Comparison of ENCODE assay signal across 9 cellular contexts in the genomic region with DNA sequence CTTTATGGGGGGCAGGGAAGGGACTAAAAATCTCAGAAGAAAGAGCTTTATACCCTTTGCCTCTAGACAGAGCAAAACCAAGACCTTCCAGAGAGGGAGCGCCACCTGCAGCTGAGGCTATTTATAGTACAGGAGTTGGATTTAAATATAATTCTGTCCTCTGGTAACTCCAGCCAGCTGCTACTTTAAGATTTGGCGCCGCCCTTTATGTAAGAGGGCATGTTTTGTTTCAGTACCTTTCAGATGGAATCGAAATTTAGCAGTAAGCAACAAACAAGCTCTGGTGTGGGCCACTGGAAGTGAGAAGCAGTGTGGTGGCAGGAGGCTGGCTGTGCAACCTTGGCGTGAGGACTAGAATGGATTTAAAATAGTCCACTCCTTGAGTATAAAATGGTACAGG. TPM values are rescaled to one million over a fixed set of nuclear protein-coding genes. Genes with fewer than 3 reads are reported as not detected.
A peak's percentile ranks its signal among the peaks of the same experiment; 100 is the strongest.
DNase-seq lines count a peak whose midpoint lies in the region; ATAC-seq, FAIRE-seq and TF ChIP-seq lines count a peak whose summit lies in the region.
"Had no signal": no experiment of that assay in that cellular context is flagged by ENCODE, and none has a peak within 500 bp of the region (broad histone marks: within the 10 kb centered on the region; RNA-seq: fewer than 3 reads in every experiment).

No MANE protein-coding gene starts in this region.

- H3K14ac ChIP-seq in H9 (ENCODE audit: insufficient read depth, low read length) (no peak overlapping the region), H1 (ENCODE audit: insufficient read length) (no peak overlapping the region)

- H3K4me3 Mint-ChIP-seq in H9: no peak overlapping the region
- H3K4me3 Mint-ChIP-seq: activated naive CD4-positive, alpha-beta T cell treated with anti-CD3 and anti-CD28 coated beads, Interleukin-2, amount 50 U/mL, for 24 hours had no signal

- no peak overlapping the region for H3T11ph ChIP-seq in H9 (ENCODE audit: low read length)

- no peak overlapping the region for H3K27ac ChIP-seq in H9 (ENCODE audit: insufficient read length, low read depth, low read length)
- no peak overlapping the region for H3K27ac ChIP-seq in H1 (ENCODE audit: low read depth, low read length)
- no peak overlapping the region for H3K27ac ChIP-seq in pancreas
- no peak overlapping the region for H3K27ac ChIP-seq in vagina
- H3K27ac ChIP-seq in suprapubic skin: no peak overlapping the region

- H3K36me3 ChIP-seq in H1 (ENCODE audit: control insufficient read depth in 2 of 4, insufficient read depth in 4 of 4, low read length in 3 of 4) (no peaks in the 10 kb centered on the region), pancreas (no peaks in the 10 kb centered on the region), vagina (no peaks in the 10 kb centered on the region), suprapubic skin (no peaks in the 10 kb centered on the region)

- H4K91ac ChIP-seq in H9 (ENCODE audit: insufficient read length, low read depth, low read length): no peak overlapping the region
- no peak overlapping the region for H4K91ac ChIP-seq in H1 (replicated peaks; ENCODE audit: insufficient read length, low read length)

- H3K18ac ChIP-seq in H9 (ENCODE audit: insufficient read length, low read depth, low read length) (no peak overlapping the region), H1 (ENCODE audit: extremely low read depth, low read length) (no peak overlapping the region)

- H3K4me3 ChIP-seq in AG09309 (ENCODE audit: control insufficient read depth, low read depth, low read length) (no peak overlapping the region), H1 (ENCODE audit: extremely low read depth in 1 of 4, insufficient read depth in 2 of 4, low read depth in 3 of 4, low read length in 4 of 4) (no peak overlapping the region), pancreas (no peak overlapping the region), vagina (no peak overlapping the region), suprapubic skin (no peak overlapping the region)

- no peak for DNase-seq in AG09309 (ENCODE audit: low read depth)
- DNase-seq in H9: peak; percentile 82
- DNase-seq in RKO (ENCODE audit: low spot score): peak; percentile 79
- DNase-seq in H1 (ENCODE audit: low read depth in 1 of 2, low spot score in 2 of 2): no peak
- peak in 3 of 6 donors; percentile 35 to 43 (median 39) for DNase-seq in pancreas
- DNase-seq in vagina (ENCODE audit: extremely low spot score in 2 of 2): no peak
- no peak for DNase-seq in suprapubic skin (ENCODE audit: low spot score in 2 of 2)

- ATAC-seq in pancreas: peak; percentile 82 to 98 (median 88)
- no peak for ATAC-seq in GM18868 (IDR thresholded peaks at IDR 0.05; ENCODE audit: unreplicated experiment)

- H4K5ac ChIP-seq in H9 (ENCODE audit: insufficient read length, low read depth, low read length): no peak overlapping the region
- no peak overlapping the region for H4K5ac ChIP-seq in H1 (ENCODE audit: insufficient read length, low read depth, low read length)

- CTCF ChIA-PET in H1 (lab: Charles Lee; ENCODE audit: partially characterized antibody): interaction anchor here (0.7 to 3.2 kb wide), 26 partner anchors 8 to 179 kb away, joined by 3 to 19 read pairs (median 4); a partner anchor contains a TSS

- H3K4me1 ChIP-seq in H9 (ENCODE audit: insufficient read depth, low read length) (no peaks in the 10 kb centered on the region; the same call in 1 of the 2 replicates), H1 (replicated peaks in 1 of 4; ENCODE audit: control insufficient read depth in 3 of 4, insufficient read depth in 4 of 4, low read length in 3 of 4) (peaks cover 0 to 2% (median 0%) of the 10 kb centered on the region in 4 experiments; a peak in 1 of 7 replicates), pancreas (no peaks in the 10 kb centered on the region), vagina (peaks cover 4% of the 10 kb centered on the region), suprapubic skin (peaks cover 4% of the 10 kb centered on the region)

- H2BK12ac ChIP-seq in H9 (ENCODE audit: insufficient read length, low read depth, low read length): no peak overlapping the region
- no peak overlapping the region for H2BK12ac ChIP-seq in H1 (ENCODE audit: low read depth, low read length)

- FAIRE-seq in H1 (lab: Jason Lieb, UNC) (peak; percentile 65), pancreas (lab: Jason Lieb, UNC) (no peak)

- WGBS in H9 (ENCODE audit: extremely low coverage, insufficient read length, low lambda C conversion rate): no CpG with 5 or more reads among the region's 5 CpGs
- 31% methylated on average over 5 of the region's 5 CpGs; no CpG with 5 or more reads in 1 of the 2 experiments for WGBS in H1 (ENCODE audit: extremely low coverage in 1 of 2, insufficient coverage in 1 of 2, insufficient read length in 1 of 2, insufficient replicate concordance in 2 of 2, low coverage in 1 of 2, low lambda C conversion rate in 2 of 2, missing lambda C conversion rate in 1 of 2), 2 experiments
- 20 to 32% methylated on average over 5 of the region's 5 CpGs for WGBS in pancreas, 2 donors
- WGBS in suprapubic skin: 14% methylated on average over 5 of the region's 5 CpGs

- TF ChIP-seq CTCF in AG09309 (IDR thresholded peaks at IDR 0.05; ENCODE audit: control insufficient read depth, insufficient read depth, low read depth, low read length, missing control alignments) (peak; percentile 45), H9 (conservative IDR thresholded peaks at IDR 0.05) (peak; percentile 67), H1 (IDR thresholded peaks at IDR 0.05; ENCODE audit: control extremely low read depth in 1 of 3, insufficient read depth in 1 of 3, low read depth in 1 of 3, low read length in 3 of 3) (peak in 2 of 3 experiments; percentile 66 to 81; a peak in 3 of 4 replicates), pancreas (IDR thresholded peaks at IDR 0.05) (no peak), vagina (IDR thresholded peaks at IDR 0.05) (no peak), suprapubic skin (IDR thresholded peaks at IDR 0.05) (no peak)

- no peak overlapping the region for H3K4ac ChIP-seq in H9 (ENCODE audit: low read depth, low read length)
- no peak overlapping the region for H3K4ac ChIP-seq in H1 (replicated peaks; ENCODE audit: insufficient read length, low read depth, low read length)

- intact Hi-C loops in pancreas (cut with DNase I) (no loop called here), vagina (cut with DNase I) (no loop called here)

- H3K56ac ChIP-seq in H9 (ENCODE audit: insufficient read length, low read depth, low read length): no peak overlapping the region
- H3K56ac ChIP-seq in H1 (replicated peaks; ENCODE audit: insufficient read length, low read depth, low read length): no peak overlapping the region

- POLR2A ChIA-PET in H1 (lab: Charles Lee; ENCODE audit: partially characterized antibody): interaction anchor here (1.2 kb wide), 1 partner anchor 140 kb away, joined by 3 read pairs; a partner anchor contains a TSS

- H3K79me1 ChIP-seq in H9 (ENCODE audit: insufficient read depth, low read depth, low read length, poor library complexity, severe bottlenecking): no peaks in the 10 kb centered on the region
- H3K79me1 ChIP-seq in H1 (ENCODE audit: low read depth, low read length): no peaks in the 10 kb centered on the region

- H2BK120ac ChIP-seq in H9 (ENCODE audit: low read depth, low read length, poor library complexity, severe bottlenecking) (no peak overlapping the region), H1 (replicated peaks; ENCODE audit: low read depth, low read length) (no peak overlapping the region)

- H2BK20ac ChIP-seq in H9 (ENCODE audit: low read depth, low read length, poor library complexity, severe bottlenecking) (no peak overlapping the region), H1 (ENCODE audit: low read length) (no peak overlapping the region)

- H2BK5ac ChIP-seq in H9 (ENCODE audit: insufficient read length, low read length) (no peak overlapping the region), H1 (ENCODE audit: low read depth, low read length) (no peak overlapping the region)

- H3K27me3 ChIP-seq in H9 (ENCODE audit: insufficient read depth, low read length): peaks cover 4% of the 10 kb centered on the region; the same call in 1 of the 2 replicates
- peaks cover 5 to 14% (median 6%) of the 10 kb centered on the region in 4 experiments for H3K27me3 ChIP-seq in H1 (replicated peaks in 1 of 4; ENCODE audit: control insufficient read depth in 3 of 4, extremely low read depth in 1 of 4, insufficient read depth in 3 of 4, low read length in 3 of 4)
- no peaks in the 10 kb centered on the region for H3K27me3 ChIP-seq in pancreas
- H3K27me3 ChIP-seq in vagina: no peaks in the 10 kb centered on the region
- peaks cover 38% of the 10 kb centered on the region for H3K27me3 ChIP-seq in suprapubic skin

- H3K9me3 Mint-ChIP-seq in H9: no peaks in the 10 kb centered on the region; a peak in 2 of 5 replicates
- H3K9me3 Mint-ChIP-seq: activated naive CD4-positive, alpha-beta T cell treated with anti-CD3 and anti-CD28 coated beads, Interleukin-2, amount 50 U/mL, for 24 hours had no signal

- peak; percentile 48 to 55 for TF ChIP-seq RAD21 in H1 (IDR thresholded peaks at IDR 0.05 in 1 of 2, conservative IDR thresholded peaks at IDR 0.05 in 1 of 2; ENCODE audit: low read depth in 2 of 2, low read length in 2 of 2)

- H3K23me2 ChIP-seq in H9 (ENCODE audit: insufficient read length, low read depth, low read length, poor library complexity, severe bottlenecking) (no peaks in the 10 kb centered on the region), H1 (ENCODE audit: low read depth, low read length) (no peaks in the 10 kb centered on the region)

- H3K23ac ChIP-seq in H9 (ENCODE audit: insufficient read length, low read depth, low read length) (no peak overlapping the region), H1 (ENCODE audit: insufficient read length) (no peak overlapping the region)

- H2AK5ac ChIP-seq in H9 (ENCODE audit: insufficient read length, low read length) (no peak overlapping the region), H1 (ENCODE audit: low read depth, low read length) (no peak overlapping the region)

- peaks cover 3 to 9% of the 10 kb centered on the region in 2 experiments; a peak in 3 of 4 replicates for H3K4me1 Mint-ChIP-seq in H9

- H4K20me1 ChIP-seq in H9 (ENCODE audit: control insufficient read depth, insufficient read depth, insufficient read length) (no peaks in the 10 kb centered on the region), H1 (replicated peaks in 1 of 2; ENCODE audit: control insufficient read depth in 1 of 2, insufficient read depth in 2 of 2, low read length in 2 of 2) (peaks cover 0 to 4% of the 10 kb centered on the region in 2 experiments)

- H3K36me3 Mint-ChIP-seq in H9 (ENCODE audit: insufficient read depth in 1 of 3, low read depth in 3 of 3): no peaks in the 10 kb centered on the region

- H3K27me3 Mint-ChIP-seq in H9 (ENCODE audit: low read depth): peaks cover 19% of the 10 kb centered on the region

- H2AFZ ChIP-seq in H9 (ENCODE audit: low read length): peak overlapping the region; percentile 68
- H2AFZ ChIP-seq in H1 (ENCODE audit: low read length): no peak overlapping the region

- H4K8ac ChIP-seq in H9 (replicated peaks; ENCODE audit: insufficient read length, low read depth, low read length) (no peak overlapping the region), H1 (ENCODE audit: extremely low read depth, insufficient read depth, low read length) (no peak overlapping the region; the same call in 1 of the 2 replicates)

- H2BK15ac ChIP-seq in H9 (ENCODE audit: low read depth, low read length) (no peak overlapping the region), H1 (ENCODE audit: low read length) (no peak overlapping the region)

- H3K9ac ChIP-seq in H9 (ENCODE audit: extremely low read depth, insufficient read length, low read length) (no peak overlapping the region), H1 (replicated peaks in 1 of 4; ENCODE audit: extremely low read depth in 1 of 4, low read depth in 3 of 4, low read length in 3 of 4) (no peak overlapping the region)

- H3K27ac Mint-ChIP-seq in H9: no peak overlapping the region
- H3K27ac Mint-ChIP-seq: activated naive CD4-positive, alpha-beta T cell treated with anti-CD3 and anti-CD28 coated beads, Interleukin-2, amount 50 U/mL, for 24 hours had no signal

- H3K9me3 ChIP-seq in H9 (ENCODE audit: control insufficient read depth, low read depth, low read length) (no peaks in the 10 kb centered on the region), H1 (ENCODE audit: insufficient read depth in 2 of 2, low read depth in 1 of 2, low read length in 1 of 2) (no peaks in the 10 kb centered on the region), pancreas (no peaks in the 10 kb centered on the region), vagina (no peaks in the 10 kb centered on the region), suprapubic skin (no peaks in the 10 kb centered on the region)

- TF ChIP-seq POLR2A in H1 (IDR thresholded peaks at IDR 0.05; ENCODE audit: control extremely low read depth in 1 of 2, low read depth in 2 of 2, low read length in 2 of 2) (no peak), vagina (IDR thresholded peaks at IDR 0.05) (no peak), suprapubic skin (IDR thresholded peaks at IDR 0.05) (no peak)

- TF ChIP-seq EP300 in H1 (IDR thresholded peaks at IDR 0.05; ENCODE audit: borderline replicate concordance in 1 of 2, low read depth in 2 of 2, low read length in 2 of 2): no peak
- TF ChIP-seq EP300 in suprapubic skin (IDR thresholded peaks at IDR 0.05): no peak

- H3K79me2 ChIP-seq in H9 (ENCODE audit: insufficient read depth, low read length) (no peaks in the 10 kb centered on the region), H1 (ENCODE audit: control insufficient read depth in 1 of 2, insufficient read depth in 2 of 2, low read length in 2 of 2) (no peaks in the 10 kb centered on the region)

- H3K4me2 ChIP-seq in H9 (ENCODE audit: insufficient read depth, insufficient read length, low read length) (no peak overlapping the region), H1 (ENCODE audit: insufficient read depth in 1 of 2, low read depth in 2 of 2, low read length in 2 of 2) (no peak overlapping the region; a peak in 2 of 4 replicates)

RNA-seq across cellular contexts. Expression of a gene that starts 5.2 kb away (rescaled TPM):
- 0.15 and 0.35 TPM in 2 replicates for total RNA-seq in H9 (2021)
- total RNA-seq in H1 (2021; fragmentation: NEBNext Ultra II Directional; extraction: Animal tissue kit (Norgen Biotek cat#: 25700)): 0.48 and 0.59 TPM in 2 replicates
- polyA plus RNA-seq in H1 (2011; rRNA removed): 0.20 and 0.31 TPM in 2 replicates
- 0.27 TPM for polyA plus RNA-seq in H1 (2011; cell fraction: cytosol; rRNA removed)
- polyA plus RNA-seq in H1 (2011; cell fraction: nucleus; rRNA removed): 0.66 TPM
- 0.19 to 0.70 TPM (median 0.62 TPM) in 3 of 4 replicates, not detected in the other for polyA plus RNA-seq in H1 (2012, experiment 1 of 2)
- not detected for polyA plus RNA-seq in H1 (2012, experiment 2 of 2)
- 0.36 TPM for polyA plus RNA-seq in H1 (2013, experiment 1 of 2)
- polyA plus RNA-seq in H1 (2013, experiment 2 of 2): 0.28 TPM
- polyA minus RNA-seq in H1 (2011; rRNA and poly(A)+ RNA removed): 0.29 and 0.60 TPM in 2 replicates
- polyA minus RNA-seq in H1 (2011; cell fraction: cytosol; rRNA and poly(A)+ RNA removed): 1.8 TPM
- polyA minus RNA-seq in H1 (2011; cell fraction: nucleus; rRNA and poly(A)+ RNA removed): 0.40 TPM
- total RNA-seq in pancreas: under 1 TPM in 4 of 6 donors, not detected in 2; 0.22 to 0.47 (median 0.28) TPM
- polyA plus RNA-seq in pancreas: under 1 TPM; 0.02 to 0.04 TPM
- not detected for total RNA-seq in vagina
- total RNA-seq in suprapubic skin: not detected

RNA-seq across cellular contexts. Expression of a gene that starts 41.7 kb away (rescaled TPM):
- total RNA-seq in H9 (2021) (0.11 TPM in 1 of 2 replicates, not detected in the other), pancreas (1 to 10 TPM in 1 of 6 donors, under 1 TPM in 4, not detected in 1; 0.09 to 4.7 (median 0.37) TPM), vagina (28.7 TPM), suprapubic skin (100 to 1,000 TPM in 1 of 4 donors, 10 to 100 TPM in 3; 44.8 to 156 (median 78.1) TPM)
- 0.46 and 0.63 TPM in 2 replicates for total RNA-seq in H1 (2021; fragmentation: NEBNext Ultra II Directional; extraction: Animal tissue kit (Norgen Biotek cat#: 25700))
- polyA plus RNA-seq in H1 (2011; rRNA removed) (0.91 and 1.4 TPM in 2 replicates), pancreas (under 1 TPM; 0.05 to 0.19 TPM)
- 0.76 TPM for polyA plus RNA-seq in H1 (2011; cell fraction: cytosol; rRNA removed)
- polyA plus RNA-seq in H1 (2011; cell fraction: nucleus; rRNA removed): 1.3 TPM
- polyA plus RNA-seq in H1 (2012, experiment 1 of 2): 0.42 to 0.79 TPM (median 0.60 TPM) in 4 replicates
- 0.26 TPM for polyA plus RNA-seq in H1 (2012, experiment 2 of 2)
- polyA plus RNA-seq in H1 (2013, experiment 1 of 2): 0.73 TPM
- polyA plus RNA-seq in H1 (2013, experiment 2 of 2): 0.70 TPM
- polyA minus RNA-seq in H1 (2011; rRNA and poly(A)+ RNA removed): 0.51 and 0.63 TPM in 2 replicates
- polyA minus RNA-seq in H1 (2011; cell fraction: cytosol; rRNA and poly(A)+ RNA removed): not detected
- polyA minus RNA-seq in H1 (2011; cell fraction: nucleus; rRNA and poly(A)+ RNA removed): 0.70 TPM

Comparison
In these comparisons a context has a peak if more than half of its experiments do, and no peak if none do; other contexts are left out.
1. DNase-seq: peak in H9 (single experiment) and RKO (single experiment); none in AG09309 (single experiment), H1 (0 of 2), vagina (0 of 2) and suprapubic skin (0 of 2).
2. CTCF ChIP-seq: peak in AG09309 (single experiment), H9 (single experiment) and H1 (2 of 3); none in pancreas (0 of 4), vagina (0 of 3) and suprapubic skin (0 of 2).